ENCODE assay signal across 10 cellular contexts in genomic region chr4:173506780-173507211, GRCh38. TPM values are rescaled to one million over a fixed set of nuclear protein-coding genes. Genes with fewer than 3 reads are reported as not detected.
DNase-seq lines count a peak whose midpoint lies in the region; ATAC-seq, FAIRE-seq and TF ChIP-seq lines count a peak whose summit lies in the region.
"Had no signal": no experiment of that assay in that cellular context is flagged by ENCODE, and none has a peak within 500 bp of the region (broad histone marks: within the 10 kb centered on the region; RNA-seq: fewer than 3 reads in every experiment).

No MANE protein-coding gene starts in this region.

- no peak overlapping the region for H4K5ac ChIP-seq in H1 (ENCODE audit: insufficient read length, low read depth, low read length)

- no peak overlapping the region for H3K4me3 Mint-ChIP-seq in activated T-helper 2 cell treated with anti-CD3 and anti-CD28 coated beads, Interferon-gamma antibody, Interleukin-2, Interleukin-4, amounts not matched to agents 10 μg/mL and 5 μg/mL and 100 μg/mL, durations not matched to agents 14 hours and 24 hours and 36 hours (ENCODE audit: low read depth)

- H3K9me3 ChIP-seq in H1 (ENCODE audit: insufficient read depth in 2 of 2, low read depth in 1 of 2, low read length in 1 of 2), result no peaks in the 10 kb centered on the region
- H3K9me3 ChIP-seq in osteoblast (ENCODE audit: low read depth, low read length), result no peaks in the 10 kb centered on the region

- WGBS in H1 (ENCODE audit: extremely low coverage in 1 of 2, insufficient coverage in 1 of 2, insufficient read length in 1 of 2, insufficient replicate concordance in 2 of 2, low coverage in 1 of 2, low lambda C conversion rate in 2 of 2, missing lambda C conversion rate in 1 of 2), 2 experiments, result 8% methylated on average over 20 of the region's 26 CpGs; no CpG with 5 or more reads in 1 of the 2 experiments

- no peak overlapping the region for H2BK15ac ChIP-seq in H1 (ENCODE audit: low read length)

- H3K4me1 Mint-ChIP-seq in activated T-helper 2 cell treated with anti-CD3 and anti-CD28 coated beads, Interferon-gamma antibody, Interleukin-2, Interleukin-4, amounts not matched to agents 10 μg/mL and 5 μg/mL and 100 μg/mL, durations not matched to agents 14 hours and 24 hours and 36 hours (ENCODE audit: low read depth), result peaks cover 9% of the 10 kb centered on the region

- H2BK20ac ChIP-seq in H1 (ENCODE audit: low read length), result no peak overlapping the region

- no peak overlapping the region for H4K8ac ChIP-seq in H1 (ENCODE audit: extremely low read depth, insufficient read depth, low read length)

- no peak overlapping the region for H2BK5ac ChIP-seq in H1 (ENCODE audit: low read depth, low read length)

- H3K79me2 ChIP-seq in H1 (ENCODE audit: control insufficient read depth in 1 of 2, insufficient read depth in 2 of 2, low read length in 2 of 2) (no peaks in the 10 kb centered on the region), osteoblast (ENCODE audit: insufficient read depth, low read length) (no peaks in the 10 kb centered on the region)

- no peak overlapping the region for H4K91ac ChIP-seq in H1 (replicated peaks; ENCODE audit: insufficient read length, low read length)

- no peak overlapping the region for H2BK12ac ChIP-seq in H1 (ENCODE audit: low read depth, low read length)

- H3K27me3 ChIP-seq in H1 (replicated peaks in 1 of 4; ENCODE audit: control insufficient read depth in 3 of 4, extremely low read depth in 1 of 4, insufficient read depth in 3 of 4, low read length in 3 of 4) (peaks cover 96 to 100% (median 100%) of the 10 kb centered on the region in 4 experiments), osteoblast (ENCODE audit: insufficient read depth, low read length) (peaks cover 17% of the 10 kb centered on the region)

- no peaks in the 10 kb centered on the region for H3K9me3 Mint-ChIP-seq in activated T-helper 2 cell treated with anti-CD3 and anti-CD28 coated beads, Interferon-gamma antibody, Interleukin-2, Interleukin-4, amounts not matched to agents 10 μg/mL and 5 μg/mL and 100 μg/mL, durations not matched to agents 14 hours and 24 hours and 36 hours

- H3K36me3 ChIP-seq in H1 (ENCODE audit: control insufficient read depth in 2 of 4, insufficient read depth in 4 of 4, low read length in 3 of 4) (no peaks in the 10 kb centered on the region), osteoblast (ENCODE audit: insufficient read depth, low read length) (peaks cover 2% of the 10 kb centered on the region)

- DNase-seq in H1 (ENCODE audit: low read depth in 1 of 2, low spot score in 2 of 2) (no peak), osteoblast (ENCODE audit: insufficient read length, low spot score, missing footprints) (peak; percentile 74), NCI-H1694 treated with DMSO at 0.1 percent for 48 hours (lab: John Stamatoyannopoulos, UW) (no peak), NCI-H128 (lab: John Stamatoyannopoulos, UW; ENCODE audit: unreplicated experiment) (no peak)
- no peak for DNase-seq in activated T-helper 2 cell treated with anti-CD3 and anti-CD28 coated beads, Interferon-gamma antibody, Interleukin-2, Interleukin-4, amounts not matched to agents 10 μg/mL and 5 μg/mL and 100 μg/mL, durations not matched to agents 14 hours and 24 hours and 36 hours (ENCODE audit: low spot score)

- H3K27ac Mint-ChIP-seq in activated T-helper 2 cell treated with anti-CD3 and anti-CD28 coated beads, Interferon-gamma antibody, Interleukin-2, Interleukin-4, amounts not matched to agents 10 μg/mL and 5 μg/mL and 100 μg/mL, durations not matched to agents 14 hours and 24 hours and 36 hours, result no peak overlapping the region

- no peak overlapping the region for H3K56ac ChIP-seq in H1 (replicated peaks; ENCODE audit: insufficient read length, low read depth, low read length)

- intact Hi-C loops in activated T-helper 2 cell treated with anti-CD3 and anti-CD28 coated beads, Interferon-gamma antibody, Interleukin-2, Interleukin-4, amounts not matched to agents 10 μg/mL and 5 μg/mL and 100 μg/mL, durations not matched to agents 14 hours and 24 hours and 36 hours (cut with micrococcal nuclease), result loop anchor here (2.0 kb wide), 1 partner anchor 14 kb away; no protein-coding TSS in a partner anchor

- no peak for TF ChIP-seq EP300 in H1 (IDR thresholded peaks at IDR 0.05; ENCODE audit: borderline replicate concordance in 1 of 2, low read depth in 2 of 2, low read length in 2 of 2)

- no peak overlapping the region for H2BK120ac ChIP-seq in H1 (replicated peaks; ENCODE audit: low read depth, low read length)

- TF ChIP-seq CTCF in H1 (IDR thresholded peaks at IDR 0.05; ENCODE audit: control extremely low read depth in 1 of 3, insufficient read depth in 1 of 3, low read depth in 1 of 3, low read length in 3 of 3) (no peak), osteoblast (IDR thresholded peaks at IDR 0.05; ENCODE audit: extremely low read depth, low read depth, low read length) (no peak)

- H3K36me3 Mint-ChIP-seq in activated T-helper 2 cell treated with anti-CD3 and anti-CD28 coated beads, Interferon-gamma antibody, Interleukin-2, Interleukin-4, amounts not matched to agents 10 μg/mL and 5 μg/mL and 100 μg/mL, durations not matched to agents 14 hours and 24 hours and 36 hours (ENCODE audit: low read depth), result peaks cover 5% of the 10 kb centered on the region

- H2AFZ ChIP-seq in H1 (ENCODE audit: low read length) (no peak overlapping the region), osteoblast (ENCODE audit: low read length) (peak overlapping the region; percentile 50)

- no peak for TF ChIP-seq RAD21 in H1 (IDR thresholded peaks at IDR 0.05 in 1 of 2, conservative IDR thresholded peaks at IDR 0.05 in 1 of 2; ENCODE audit: low read depth in 2 of 2, low read length in 2 of 2)

- no peak overlapping the region for H3K14ac ChIP-seq in H1 (ENCODE audit: insufficient read length)

- H3K27ac ChIP-seq in H1 (ENCODE audit: low read depth, low read length) (no peak overlapping the region), osteoblast (ENCODE audit: low read depth, low read length) (no peak overlapping the region)

- H3K27me3 Mint-ChIP-seq in activated T-helper 2 cell treated with anti-CD3 and anti-CD28 coated beads, Interferon-gamma antibody, Interleukin-2, Interleukin-4, amounts not matched to agents 10 μg/mL and 5 μg/mL and 100 μg/mL, durations not matched to agents 14 hours and 24 hours and 36 hours (ENCODE audit: low read depth), result peaks cover 81% of the 10 kb centered on the region

- H3K4me3 ChIP-seq in H1 (ENCODE audit: extremely low read depth in 1 of 4, insufficient read depth in 2 of 4, low read depth in 3 of 4, low read length in 4 of 4), result peak overlapping the region; percentile 15 to 49 (median 18); a peak in 5 of 8 replicates
- H3K4me3 ChIP-seq in osteoblast (ENCODE audit: insufficient read depth, low read length), result no peak overlapping the region
- H3K4me3 ChIP-seq: K562 had no signal

- CTCF ChIA-PET in H1 (lab: Charles Lee; ENCODE audit: partially characterized antibody), result interaction anchor here (0.9 to 5.9 kb wide), 17 partner anchors 11 to 643 kb away, joined by 3 to 39 read pairs (median 6); no protein-coding TSS in a partner anchor

- H3K4me1 ChIP-seq in H1 (replicated peaks in 1 of 4; ENCODE audit: control insufficient read depth in 3 of 4, insufficient read depth in 4 of 4, low read length in 3 of 4), result peaks cover 3 to 21% (median 14%) of the 10 kb centered on the region in 4 experiments
- H3K4me1 ChIP-seq in osteoblast (ENCODE audit: insufficient read depth, low read length), result peaks cover 3% of the 10 kb centered on the region

- H3K18ac ChIP-seq in H1 (ENCODE audit: extremely low read depth, low read length), result no peak overlapping the region

- no peak overlapping the region for H3K4ac ChIP-seq in H1 (replicated peaks; ENCODE audit: insufficient read length, low read depth, low read length)

- H3K23me2 ChIP-seq in H1 (ENCODE audit: low read depth, low read length), result peaks cover 2% of the 10 kb centered on the region; the same call in 1 of the 2 replicates

- H3K4me2 ChIP-seq in H1 (ENCODE audit: insufficient read depth in 1 of 2, low read depth in 2 of 2, low read length in 2 of 2), result peak overlapping the region; percentile 53 to 66
- H3K4me2 ChIP-seq in osteoblast (ENCODE audit: insufficient read depth, low read length), result no peak overlapping the region

- no peak overlapping the region for H2AK5ac ChIP-seq in H1 (ENCODE audit: low read depth, low read length)

- FAIRE-seq in H1 (lab: Jason Lieb, UNC), result no peak
- FAIRE-seq: islet of Langerhans had no signal

- H3K9ac ChIP-seq in H1 (replicated peaks in 1 of 4; ENCODE audit: extremely low read depth in 1 of 4, low read depth in 3 of 4, low read length in 3 of 4), result no peak overlapping the region

- no peak overlapping the region for H3K23ac ChIP-seq in H1 (ENCODE audit: insufficient read length)

- ATAC-seq in GM18868 (IDR thresholded peaks at IDR 0.05; ENCODE audit: unreplicated experiment) (peak; percentile 8), HG03095 (IDR thresholded peaks at IDR 0.05; ENCODE audit: unreplicated experiment) (peak; percentile 3), GM21360 (IDR thresholded peaks at IDR 0.05; ENCODE audit: unreplicated experiment) (no peak)

- no peaks in the 10 kb centered on the region for H3K79me1 ChIP-seq in H1 (ENCODE audit: low read depth, low read length)

- POLR2A ChIA-PET in H1 (lab: Charles Lee; ENCODE audit: partially characterized antibody), result interaction anchor here (1.0 to 1.9 kb wide), 4 partner anchors 16 to 172 kb away, joined by 3 to 6 read pairs (median 3); partner anchors contain the start of gene HMGB2

- no peak for TF ChIP-seq POLR2A in H1 (IDR thresholded peaks at IDR 0.05; ENCODE audit: control extremely low read depth in 1 of 2, low read depth in 2 of 2, low read length in 2 of 2)

- peaks cover 8 to 13% of the 10 kb centered on the region in 2 experiments for H4K20me1 ChIP-seq in H1 (replicated peaks in 1 of 2; ENCODE audit: control insufficient read depth in 1 of 2, insufficient read depth in 2 of 2, low read length in 2 of 2)
- H4K20me1 ChIP-seq in osteoblast (ENCODE audit: insufficient read depth, low read length), result no peaks in the 10 kb centered on the region

TF ChIP-seq in H1, 55 proteins besides CTCF, POLR2A, EP300 and RAD21 (continues in another document):
- no peak for TF ChIP-seq SP1 (IDR thresholded peaks at IDR 0.05; ENCODE audit: low read depth, low read length)

RNA-seq across cellular contexts. Expression of gene HAND2, which starts 23.2 kb away (rescaled TPM):
- not detected in 2 replicates for total RNA-seq in H1 (2021; fragmentation: NEBNext Ultra II Directional; extraction: Animal tissue kit (Norgen Biotek cat#: 25700))
- 0.05 TPM in 1 of 2 replicates, not detected in the other for polyA plus RNA-seq in H1 (2011; rRNA removed)
- polyA plus RNA-seq in H1 (2011; cell fraction: cytosol; rRNA removed), result 0.04 TPM
- polyA plus RNA-seq in H1 (2011; cell fraction: nucleus; rRNA removed), result not detected
- 0.05 to 0.37 TPM in 2 of 4 replicates, not detected in the others for polyA plus RNA-seq in H1 (2012, experiment 1 of 2)
- polyA plus RNA-seq in H1 (2012, experiment 2 of 2), result 0.47 TPM
- polyA plus RNA-seq in H1 (2013, experiment 1 of 2), result 0.04 TPM
- polyA plus RNA-seq in H1 (2013, experiment 2 of 2), result not detected
- polyA minus RNA-seq in H1 (2011; rRNA and poly(A)+ RNA removed), result not detected in 2 replicates
- polyA minus RNA-seq in H1 (2011; cell fraction: cytosol; rRNA and poly(A)+ RNA removed), result not detected
- polyA minus RNA-seq in H1 (2011; cell fraction: nucleus; rRNA and poly(A)+ RNA removed), result not detected
- total RNA-seq in osteoblast, result 1.8 and 3.8 TPM in 2 replicates
- total RNA-seq in activated T-helper 2 cell treated with anti-CD3 and anti-CD28 coated beads, Interferon-gamma antibody, Interleukin-2, Interleukin-4, amounts not matched to agents 10 μg/mL and 5 μg/mL and 100 μg/mL, durations not matched to agents 14 hours and 24 hours and 36 hours, result not detected in 2 replicates
